In genomic region chr2:16973586-16974274, GRCh38 we compare ENCODE assay signal across 2 cellular contexts.
TF ChIP-seq lines count a peak whose summit lies in the region.

No MANE protein-coding gene starts in this region.

TF ChIP-seq in SK-N-SH treated with all-trans-retinoic acid at 6 μM for 48 hours, 23 proteins besides CTCF, POLR2A, EP300 and RAD21 (continued from another document):
- no peak for TF ChIP-seq TSHZ2 (CRISPR knock-in tag; IDR thresholded peaks at IDR 0.05)
- no peak for TF ChIP-seq PATZ1 (CRISPR knock-in tag; IDR thresholded peaks at IDR 0.05; ENCODE audit: borderline replicate concordance)
- TF ChIP-seq TCF4 (CRISPR knock-in tag; IDR thresholded peaks at IDR 0.05; ENCODE audit: borderline replicate concordance): no peak
- no peak for TF ChIP-seq ZNF565 (CRISPR knock-in tag; conservative IDR thresholded peaks at IDR 0.05; ENCODE audit: low read depth)
- no peak for TF ChIP-seq GLIS3 (CRISPR knock-in tag; IDR thresholded peaks at IDR 0.05)
- TF ChIP-seq ISL1 (CRISPR knock-in tag; IDR thresholded peaks at IDR 0.05): no peak
- TF ChIP-seq PPARA (CRISPR knock-in tag; IDR thresholded peaks at IDR 0.05; ENCODE audit: borderline replicate concordance): no peak
- no peak for TF ChIP-seq CSRNP3 (CRISPR knock-in tag; IDR thresholded peaks at IDR 0.05)

TF ChIP-seq in GM23338, 12 proteins besides CTCF, POLR2A, EP300 and RAD21 (continued from another document):
- TF ChIP-seq ZNF462 (CRISPR knock-in tag; IDR thresholded peaks at IDR 0.05) (no peak), ZNF114 (CRISPR knock-in tag; IDR thresholded peaks at IDR 0.05) (no peak), ETS1 (IDR thresholded peaks at IDR 0.05) (no peak)
